In the genomic region with DNA sequence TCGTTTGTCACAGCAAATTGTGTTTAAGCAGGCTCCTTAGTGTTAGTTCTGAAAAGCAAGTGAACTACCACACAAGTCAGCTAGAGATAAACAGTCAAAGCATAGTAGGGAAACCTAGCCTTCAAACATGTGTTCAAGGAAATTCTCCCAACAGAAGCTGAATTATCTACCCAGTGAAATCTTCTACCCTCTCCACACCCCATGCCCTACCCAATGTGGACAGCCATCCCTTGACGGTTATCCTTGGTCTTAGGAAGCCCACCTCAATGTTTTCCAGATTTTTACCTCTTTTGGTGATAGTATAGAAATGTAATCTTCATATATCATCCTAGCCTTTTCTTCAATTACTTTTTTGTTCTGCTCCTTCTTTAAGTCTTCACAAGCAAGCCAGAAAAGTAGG, we compare ENCODE assay signal across 1 cellular context.
TF ChIP-seq lines count a peak whose summit lies in the region.

No MANE protein-coding gene starts in this region.

TF ChIP-seq in K562, 482 proteins besides CTCF, POLR2A, EP300 and RAD21:
- TF ChIP-seq, protein P1, sequence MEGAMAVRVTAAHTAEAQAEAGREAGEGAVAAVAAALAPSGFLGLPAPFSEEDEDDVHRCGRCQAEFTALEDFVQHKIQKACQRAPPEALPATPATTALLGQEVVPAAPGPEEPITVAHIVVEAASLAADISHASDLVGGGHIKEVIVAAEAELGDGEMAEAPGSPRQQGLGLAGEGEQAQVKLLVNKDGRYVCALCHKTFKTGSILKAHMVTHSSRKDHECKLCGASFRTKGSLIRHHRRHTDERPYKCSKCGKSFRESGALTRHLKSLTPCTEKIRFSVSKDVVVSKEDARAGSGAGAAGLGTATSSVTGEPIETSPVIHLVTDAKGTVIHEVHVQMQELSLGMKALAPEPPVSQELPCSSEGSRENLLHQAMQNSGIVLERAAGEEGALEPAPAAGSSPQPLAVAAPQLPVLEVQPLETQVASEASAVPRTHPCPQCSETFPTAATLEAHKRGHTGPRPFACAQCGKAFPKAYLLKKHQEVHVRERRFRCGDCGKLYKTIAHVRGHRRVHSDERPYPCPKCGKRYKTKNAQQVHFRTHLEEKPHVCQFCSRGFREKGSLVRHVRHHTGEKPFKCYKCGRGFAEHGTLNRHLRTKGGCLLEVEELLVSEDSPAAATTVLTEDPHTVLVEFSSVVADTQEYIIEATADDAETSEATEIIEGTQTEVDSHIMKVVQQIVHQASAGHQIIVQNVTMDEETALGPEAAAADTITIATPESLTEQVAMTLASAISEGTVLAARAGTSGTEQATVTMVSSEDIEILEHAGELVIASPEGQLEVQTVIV (CRISPR knock-in tag; IDR thresholded peaks at IDR 0.05; ENCODE audit: borderline replicate concordance): no peak
- TF ChIP-seq U2AF1 (optimal IDR thresholded peaks at IDR 0.05; ENCODE audit: low read depth, low read length): no peak
- no peak for TF ChIP-seq HMG20B (CRISPR knock-in tag; IDR thresholded peaks at IDR 0.05)
- no peak for TF ChIP-seq ATF7 (IDR thresholded peaks at IDR 0.05)
- TF ChIP-seq RB1 (IDR thresholded peaks at IDR 0.05; ENCODE audit: low read depth): no peak
- TF ChIP-seq ZNF175 (CRISPR knock-in tag; IDR thresholded peaks at IDR 0.05; ENCODE audit: low read depth): no peak
- TF ChIP-seq, protein P2, sequence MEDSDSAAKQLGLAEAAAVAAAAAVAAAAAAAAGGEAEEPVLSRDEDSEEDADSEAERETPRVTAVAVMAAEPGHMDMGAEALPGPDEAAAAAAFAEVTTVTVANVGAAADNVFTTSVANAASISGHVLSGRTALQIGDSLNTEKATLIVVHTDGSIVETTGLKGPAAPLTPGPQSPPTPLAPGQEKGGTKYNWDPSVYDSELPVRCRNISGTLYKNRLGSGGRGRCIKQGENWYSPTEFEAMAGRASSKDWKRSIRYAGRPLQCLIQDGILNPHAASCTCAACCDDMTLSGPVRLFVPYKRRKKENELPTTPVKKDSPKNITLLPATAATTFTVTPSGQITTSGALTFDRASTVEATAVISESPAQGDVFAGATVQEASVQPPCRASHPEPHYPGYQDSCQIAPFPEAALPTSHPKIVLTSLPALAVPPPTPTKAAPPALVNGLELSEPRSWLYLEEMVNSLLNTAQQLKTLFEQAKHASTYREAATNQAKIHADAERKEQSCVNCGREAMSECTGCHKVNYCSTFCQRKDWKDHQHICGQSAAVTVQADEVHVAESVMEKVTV (CRISPR knock-in tag; IDR thresholded peaks at IDR 0.05): no peak
- no peak for TF ChIP-seq CEBPB (tag; IDR thresholded peaks at IDR 0.05)
- TF ChIP-seq SUPT5H (IDR thresholded peaks at IDR 0.05): no peak
- no peak for TF ChIP-seq ZNF780A (CRISPR knock-in tag; IDR thresholded peaks at IDR 0.05)
- TF ChIP-seq POU5F1 (IDR thresholded peaks at IDR 0.05; ENCODE audit: borderline replicate concordance, low read depth, low read length, partially characterized antibody): no peak
- TF ChIP-seq EGR1 (conservative IDR thresholded peaks at IDR 0.05): no peak
- no peak for TF ChIP-seq FOXM1 (IDR thresholded peaks at IDR 0.05; ENCODE audit: low read depth)
- no peak for TF ChIP-seq FOXM1 (CRISPR knock-in tag; IDR thresholded peaks at IDR 0.05; ENCODE audit: low read depth)
- TF ChIP-seq FOXK2 (conservative IDR thresholded peaks at IDR 0.05 in 1 of 2, IDR thresholded peaks at IDR 0.05 in 1 of 2; ENCODE audit: low read depth in 2 of 2): no peak
